In genomic region chr1:182210417-182210816, GRCh38 we compare ENCODE assay signal across 23 cellular contexts.
"Had no signal": no experiment of that assay in that cellular context is flagged by ENCODE, and none has a peak within 500 bp of the region (broad histone marks: within the 10 kb centered on the region; RNA-seq: fewer than 3 reads in every experiment).

No MANE protein-coding gene starts in this region.

- H3K36me3 Mint-ChIP-seq: naive thymus-derived CD4-positive, alpha-beta T cell; stimulated activated naive B cell treated with anti-CD40 and anti-IgM and Interleukin-4, amounts not matched to agents 10 μg/mL and 1 μg/mL and 100 μg/mL, for 72 hours; type B pancreatic cell had no signal

- H3K4me1 Mint-ChIP-seq: stimulated activated naive B cell treated with anti-CD40 and anti-IgM and Interleukin-4, amounts not matched to agents 10 μg/mL and 1 μg/mL and 100 μg/mL, for 72 hours had no signal

- H3K27ac Mint-ChIP-seq: endodermal cell; naive thymus-derived CD4-positive, alpha-beta T cell; stimulated activated naive B cell treated with anti-CD40 and anti-IgM and Interleukin-4, amounts not matched to agents 10 μg/mL and 1 μg/mL and 100 μg/mL, for 72 hours; type B pancreatic cell had no signal

- H3K4me3 ChIP-seq: coronary artery, heart left ventricle, psoas muscle, sigmoid colon, skin epidermis, thoracic aorta had no signal

- H3K27me3 ChIP-seq: heart left ventricle, neutrophil, sigmoid colon had no signal

- H3K27ac ChIP-seq: heart left ventricle, neutrophil, psoas muscle, sigmoid colon, skin epidermis, thoracic aorta had no signal

- ATAC-seq: heart left ventricle; naive thymus-derived CD4-positive, alpha-beta T cell; psoas muscle; stimulated activated naive B cell treated with anti-CD40 and anti-IgM and Interleukin-4, amounts not matched to agents 10 μg/mL and 1 μg/mL and 100 μg/mL, for 72 hours; stimulated activated naive CD8-positive, alpha-beta T cell treated with anti-CD3 and anti-CD28 coated beads, Interleukin-15, amount 100 ng/mL, for 72 hours had no signal

- H3K9me3 Mint-ChIP-seq: endodermal cell; stimulated activated naive B cell treated with anti-CD40 and anti-IgM and Interleukin-4, amounts not matched to agents 10 μg/mL and 1 μg/mL and 100 μg/mL, for 72 hours; stimulated activated naive CD8-positive, alpha-beta T cell treated with anti-CD3 and anti-CD28 coated beads, Interleukin-15, amount 100 ng/mL, for 72 hours had no signal

- H3K27me3 Mint-ChIP-seq: stimulated activated naive CD8-positive, alpha-beta T cell treated with anti-CD3 and anti-CD28 coated beads, Interleukin-15, amount 100 ng/mL, for 72 hours; type B pancreatic cell had no signal

- DNase-seq: effector CD4-positive, alpha-beta T cell; endodermal cell; foreskin melanocyte; heart left ventricle; hippocampal formation; kidney glomerular epithelial cell; mammary epithelial cell; naive thymus-derived CD4-positive, alpha-beta T cell; psoas muscle; sigmoid colon; stimulated activated CD4-positive, alpha-beta T cell treated with anti-CD3 and anti-CD28 coated beads, Interleukin-2, amount 100 ng/mL, for 24 hours; stimulated activated CD4-positive, alpha-beta T cell treated with anti-CD3 and anti-CD28 coated beads, Interleukin-4, amount 100 ng/mL, for 4 hours; stimulated activated naive B cell treated with anti-CD40 and anti-IgM and Interleukin-4, amounts not matched to agents 10 μg/mL and 1 μg/mL and 100 μg/mL, for 72 hours; stimulated activated naive CD8-positive, alpha-beta T cell treated with anti-CD3 and anti-CD28 coated beads, Interleukin-15, amount 100 ng/mL, for 72 hours; substantia nigra had no signal

- H3K36me3 ChIP-seq: heart left ventricle, neutrophil, sigmoid colon, thoracic aorta had no signal

- H3K4me3 Mint-ChIP-seq: endodermal cell; naive thymus-derived CD4-positive, alpha-beta T cell; stimulated activated naive B cell treated with anti-CD40 and anti-IgM and Interleukin-4, amounts not matched to agents 10 μg/mL and 1 μg/mL and 100 μg/mL, for 72 hours; stimulated activated naive CD8-positive, alpha-beta T cell treated with anti-CD3 and anti-CD28 coated beads, Interleukin-15, amount 100 ng/mL, for 72 hours; type B pancreatic cell had no signal

- H3K9me3 ChIP-seq: heart left ventricle, neutrophil, psoas muscle, sigmoid colon, thoracic aorta had no signal

- FAIRE-seq: endothelial cell of umbilical vein, islet of Langerhans, urothelium cell line had no signal
